In the genomic region with DNA sequence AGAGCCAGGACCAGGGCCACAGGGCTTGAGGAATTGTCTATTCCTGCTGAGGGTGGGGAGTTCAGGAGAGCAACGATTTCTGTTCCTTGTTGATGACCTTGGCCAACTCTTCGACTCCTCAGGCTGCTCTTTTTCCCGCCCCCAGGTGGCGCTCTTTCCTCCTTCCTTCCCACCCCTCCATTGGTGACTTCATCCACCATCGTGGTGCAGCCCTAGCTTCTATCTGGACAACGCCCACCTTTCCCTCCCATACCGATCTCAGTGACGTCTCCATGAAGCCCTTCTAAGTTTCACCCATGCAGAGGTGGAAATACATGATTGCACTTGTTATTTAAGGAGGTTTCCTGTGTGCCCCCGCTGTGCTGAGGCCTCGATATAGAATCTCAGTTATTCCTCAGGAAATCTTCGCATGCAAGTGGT, we compare ENCODE assay signal across 8 cellular contexts. TPM values are rescaled to one million over a fixed set of nuclear protein-coding genes. Genes with fewer than 3 reads are reported as not detected.
DNase-seq lines count a peak whose midpoint lies in the region; ATAC-seq and TF ChIP-seq lines count a peak whose summit lies in the region.

No MANE protein-coding gene starts in this region.

- H3K27ac ChIP-seq in heart right ventricle: no peak overlapping the region
- H3K27ac ChIP-seq in effector memory CD4-positive, alpha-beta T cell (ENCODE audit: insufficient read depth, low read length, poor library complexity, severe bottlenecking): peak overlapping the region; percentile 6
- H3K27ac ChIP-seq in neuronal stem cell (replicated peaks; ENCODE audit: low read length): no peak overlapping the region

- no peak overlapping the region for H3K4ac ChIP-seq in neuronal stem cell (ENCODE audit: low read length)

- peaks cover 0 to 26% (median 13%) of the 10 kb centered on the region in 7 donors for H3K27me3 ChIP-seq in heart right ventricle
- H3K27me3 ChIP-seq in effector memory CD4-positive, alpha-beta T cell (replicated peaks; ENCODE audit: control insufficient read depth, insufficient read depth, low read length, poor library complexity, severe bottlenecking): no peaks in the 10 kb centered on the region
- no peaks in the 10 kb centered on the region for H3K27me3 ChIP-seq in neuronal stem cell (ENCODE audit: control insufficient read depth in 3 of 3, insufficient read depth in 3 of 3, low read depth in 1 of 3, low read length in 3 of 3)

- TF ChIP-seq CTCF in heart right ventricle (IDR thresholded peaks at IDR 0.05): peak in 7 of 9 donors; percentile 20 to 56 (median 36)

- H4K91ac ChIP-seq in neuronal stem cell (ENCODE audit: low read depth, low read length, poor library complexity): no peak overlapping the region

- H2AK5ac ChIP-seq in neuronal stem cell (ENCODE audit: low read depth, low read length): no peak overlapping the region

- no peak overlapping the region for H3K18ac ChIP-seq in neuronal stem cell (ENCODE audit: low read length)

- no peak overlapping the region for H3K14ac ChIP-seq in neuronal stem cell (ENCODE audit: low read length)

- H2AFZ ChIP-seq in neuronal stem cell (ENCODE audit: low read length): no peak overlapping the region

- no peak overlapping the region for H2BK15ac ChIP-seq in neuronal stem cell (ENCODE audit: low read length)

- H2BK12ac ChIP-seq in neuronal stem cell (ENCODE audit: low read length): no peak overlapping the region

- H3K23ac ChIP-seq in neuronal stem cell (ENCODE audit: low read depth, low read length, poor library complexity): no peak overlapping the region

- H3K4me1 ChIP-seq in heart right ventricle (peaks cover 0 to 4% (median 0%) of the 10 kb centered on the region in 9 donors), neuronal stem cell (ENCODE audit: control insufficient read depth in 2 of 2, insufficient read depth in 1 of 2, low read depth in 1 of 2, low read length in 2 of 2) (no peaks in the 10 kb centered on the region)
- H3K4me1 ChIP-seq in effector memory CD4-positive, alpha-beta T cell (ENCODE audit: control insufficient read depth, insufficient read depth, low read length, poor library complexity, severe bottlenecking): peaks cover 59% of the 10 kb centered on the region

- no peak overlapping the region for H3K9ac ChIP-seq in neuronal stem cell (ENCODE audit: low read depth, low read length, poor library complexity)

- H3K9me3 ChIP-seq in heart right ventricle (peaks cover 0 to 7% (median 0%) of the 10 kb centered on the region in 11 donors), neuronal stem cell (replicated peaks in 1 of 2; ENCODE audit: control insufficient read depth in 2 of 2, insufficient read depth in 1 of 2, low read depth in 1 of 2, low read length in 2 of 2) (no peaks in the 10 kb centered on the region)
- H3K9me3 ChIP-seq in effector memory CD4-positive, alpha-beta T cell (ENCODE audit: control insufficient read depth, low read length): no peaks in the 10 kb centered on the region

- 42 to 48% methylated on average over 11 of the region's 11 CpGs for WGBS in heart right ventricle, 2 donors
- WGBS in neuronal stem cell (ENCODE audit: extremely low coverage in 2 of 2, insufficient read length in 2 of 2, insufficient replicate concordance in 1 of 2), 2 donors: no CpG with 5 or more reads among the region's 11 CpGs

- DNase-seq in heart right ventricle: peak in 1 of 2 donors; percentile 18
- DNase-seq in cardiac septum (ENCODE audit: low spot score): no peak
- peak; percentile 7 to 27 for DNase-seq in Kasumi-1 (lab: John Stamatoyannopoulos, UW)
- DNase-seq in activated CD4-positive, alpha-beta T cell treated with anti-CD3 and anti-CD28 coated beads for 4 hours: peak; percentile 48 to 50
- peak; percentile 16 to 43 (median 29) for DNase-seq in effector memory CD4-positive, alpha-beta T cell
- peak; percentile 20 for DNase-seq in neuronal stem cell (ENCODE audit: low spot score)
- DNase-seq in NCI-H2227 (lab: John Stamatoyannopoulos, UW; ENCODE audit: unreplicated experiment): no peak
- no peak for DNase-seq in NCI-H774 (lab: John Stamatoyannopoulos, UW)

- intact Hi-C loops in heart right ventricle (cut with DNase I): loop anchor here in 2 of 10 donors (2.0 to 10.0 kb wide), 2 partner anchors 41 to 89 kb away; no protein-coding TSS in a partner anchor
- intact Hi-C loops in cardiac septum (cut with DNase I): no loop called here

- H4K8ac ChIP-seq in neuronal stem cell (ENCODE audit: low read depth, low read length): no peak overlapping the region

- H3K4me2 ChIP-seq in neuronal stem cell (ENCODE audit: insufficient read depth, low read length, poor library complexity, severe bottlenecking): no peak overlapping the region

- no peak overlapping the region for H2BK120ac ChIP-seq in neuronal stem cell (ENCODE audit: low read depth, low read length)

- ATAC-seq in heart right ventricle: no peak

- no peak overlapping the region for H2BK5ac ChIP-seq in neuronal stem cell (ENCODE audit: low read length)

- no peak overlapping the region for H3K4me3 ChIP-seq in heart right ventricle
- H3K4me3 ChIP-seq in effector memory CD4-positive, alpha-beta T cell (ENCODE audit: insufficient read depth, low read depth, low read length, poor library complexity, severe bottlenecking): no peak overlapping the region
- H3K4me3 ChIP-seq in neuronal stem cell (ENCODE audit: low read length in 2 of 2): no peak overlapping the region

- H3K79me1 ChIP-seq in neuronal stem cell (ENCODE audit: low read depth, low read length): no peaks in the 10 kb centered on the region

- H3K36me3 ChIP-seq in heart right ventricle: no peaks in the 10 kb centered on the region
- H3K36me3 ChIP-seq in effector memory CD4-positive, alpha-beta T cell (ENCODE audit: control insufficient read depth, insufficient read depth, low read length): no peaks in the 10 kb centered on the region
- no peaks in the 10 kb centered on the region for H3K36me3 ChIP-seq in neuronal stem cell (replicated peaks in 1 of 2; ENCODE audit: control insufficient read depth in 2 of 2, insufficient read depth in 2 of 2, low read length in 2 of 2)

RNA-seq across cellular contexts. Expression of a gene that starts 22.1 kb away (rescaled TPM):
- total RNA-seq in heart right ventricle (1 to 10 TPM in 1 of 10 donors, under 1 TPM in 8, not detected in 1; 0.21 to 1.7 (median 0.35) TPM), cardiac septum (0.32 TPM)
- under 1 TPM; 0.14 to 0.22 TPM for polyA plus RNA-seq in heart right ventricle
- polyA plus RNA-seq in neuronal stem cell (2013, experiment 1 of 2): 0.59 TPM
- 0.60 TPM for polyA plus RNA-seq in neuronal stem cell (2013, experiment 2 of 2)

Comparison
In these comparisons a context has a peak if more than half of its experiments do, and no peak if none do; other contexts are left out.
1. DNase-seq: peak in Kasumi-1 (2 of 2), activated CD4-positive, alpha-beta T cell treated with anti-CD3 and anti-CD28 coated beads for 4 hours (2 of 2), effector memory CD4-positive, alpha-beta T cell (3 of 3) and neuronal stem cell (single experiment); none in cardiac septum (single experiment), NCI-H2227 (single experiment) and NCI-H774 (single experiment).